Comparison of ENCODE assay signal across 1 cellular context in genomic region chr2:170973492-170974303, GRCh38.
TF ChIP-seq lines count a peak whose summit lies in the region.

No MANE protein-coding gene starts in this region.

TF ChIP-seq in HepG2, 621 proteins besides CTCF, POLR2A, EP300 and RAD21 (continued from another document and continues in another):
- no peak for TF ChIP-seq TRIM22 (IDR thresholded peaks at IDR 0.05)
- TF ChIP-seq TOPORS (CRISPR knock-in tag; IDR thresholded peaks at IDR 0.05), result no peak
- TF ChIP-seq EHMT2 (IDR thresholded peaks at IDR 0.05; ENCODE audit: borderline replicate concordance, low read depth, low read length), result no peak
- no peak; the same call in none of the 2 replicates for TF ChIP-seq ZNF556 (CRISPR knock-in tag; IDR thresholded peaks at IDR 0.05; ENCODE audit: borderline replicate concordance)
- peak; percentile 37; the same call in 1 of the 2 replicates for TF ChIP-seq ZNF317 (CRISPR knock-in tag; IDR thresholded peaks at IDR 0.05)
- no peak for TF ChIP-seq ZNF383 (CRISPR knock-in tag; IDR thresholded peaks at IDR 0.05; ENCODE audit: borderline replicate concordance)
- TF ChIP-seq, protein P1, sequence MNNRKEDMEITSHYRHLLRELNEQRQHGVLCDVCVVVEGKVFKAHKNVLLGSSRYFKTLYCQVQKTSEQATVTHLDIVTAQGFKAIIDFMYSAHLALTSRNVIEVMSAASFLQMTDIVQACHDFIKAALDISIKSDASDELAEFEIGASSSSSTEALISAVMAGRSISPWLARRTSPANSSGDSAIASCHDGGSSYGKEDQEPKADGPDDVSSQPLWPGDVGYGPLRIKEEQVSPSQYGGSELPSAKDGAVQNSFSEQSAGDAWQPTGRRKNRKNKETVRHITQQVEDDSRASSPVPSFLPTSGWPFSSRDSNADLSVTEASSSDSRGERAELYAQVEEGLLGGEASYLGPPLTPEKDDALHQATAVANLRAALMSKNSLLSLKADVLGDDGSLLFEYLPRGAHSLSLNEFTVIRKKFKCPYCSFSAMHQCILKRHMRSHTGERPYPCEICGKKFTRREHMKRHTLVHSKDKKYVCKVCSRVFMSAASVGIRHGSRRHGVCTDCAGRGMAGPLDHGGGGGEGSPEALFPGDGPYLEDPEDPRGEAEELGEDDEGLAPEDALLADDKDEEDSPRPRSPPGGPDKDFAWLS (CRISPR knock-in tag; IDR thresholded peaks at IDR 0.05; ENCODE audit: borderline replicate concordance), result no peak
- TF ChIP-seq SIN3A (IDR thresholded peaks at IDR 0.05; ENCODE audit: borderline replicate concordance, low read depth, low read length), result peak; percentile 75; the same call in 1 of the 2 replicates
- TF ChIP-seq RBM39 (IDR thresholded peaks at IDR 0.05; ENCODE audit: low read depth, low read length, poor library complexity, severe bottlenecking), result peak; percentile 85
- no peak for TF ChIP-seq ZFP36 (IDR thresholded peaks at IDR 0.05; ENCODE audit: borderline replicate concordance, low read depth, low read length, partially characterized antibody)
- peak; percentile 42; the same call in 1 of the 2 replicates for TF ChIP-seq ELF3 (CRISPR knock-in tag; IDR thresholded peaks at IDR 0.05)
- no peak for TF ChIP-seq HNRNPH1 (optimal IDR thresholded peaks at IDR 0.05; ENCODE audit: low read depth, low read length)
- no peak; the same call in 1 of the 2 replicates for TF ChIP-seq MEIS2 (CRISPR knock-in tag; IDR thresholded peaks at IDR 0.05)
- TF ChIP-seq CERS6 (CRISPR knock-in tag; IDR thresholded peaks at IDR 0.05), result no peak
- TF ChIP-seq ZBTB37 (CRISPR knock-in tag; IDR thresholded peaks at IDR 0.05), result no peak
- TF ChIP-seq ZNF788 (CRISPR knock-in tag; IDR thresholded peaks at IDR 0.05; ENCODE audit: borderline replicate concordance), result peak; percentile 60
- TF ChIP-seq RORA (CRISPR knock-in tag; IDR thresholded peaks at IDR 0.05), result 0 out of 2 replicates have a peak, but pooled peaks have one; percentile 45
- TF ChIP-seq FOXC1 (CRISPR knock-in tag; IDR thresholded peaks at IDR 0.05; ENCODE audit: borderline replicate concordance), result no peak; the same call in 1 of the 2 replicates
- TF ChIP-seq ZNF564 (CRISPR knock-in tag; IDR thresholded peaks at IDR 0.05), result no peak; the same call in 1 of the 2 replicates
- peak; percentile 61 for TF ChIP-seq SKIL (CRISPR knock-in tag; IDR thresholded peaks at IDR 0.05; ENCODE audit: borderline replicate concordance)
- peak; percentile 31; the same call in 1 of the 2 replicates for TF ChIP-seq FLYWCH1 (CRISPR knock-in tag; IDR thresholded peaks at IDR 0.05)
- TF ChIP-seq, protein P2, sequence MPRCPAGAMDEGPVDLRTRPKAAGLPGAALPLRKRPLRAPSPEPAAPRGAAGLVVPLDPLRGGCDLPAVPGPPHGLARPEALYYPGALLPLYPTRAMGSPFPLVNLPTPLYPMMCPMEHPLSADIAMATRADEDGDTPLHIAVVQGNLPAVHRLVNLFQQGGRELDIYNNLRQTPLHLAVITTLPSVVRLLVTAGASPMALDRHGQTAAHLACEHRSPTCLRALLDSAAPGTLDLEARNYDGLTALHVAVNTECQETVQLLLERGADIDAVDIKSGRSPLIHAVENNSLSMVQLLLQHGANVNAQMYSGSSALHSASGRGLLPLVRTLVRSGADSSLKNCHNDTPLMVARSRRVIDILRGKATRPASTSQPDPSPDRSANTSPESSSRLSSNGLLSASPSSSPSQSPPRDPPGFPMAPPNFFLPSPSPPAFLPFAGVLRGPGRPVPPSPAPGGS (CRISPR knock-in tag; IDR thresholded peaks at IDR 0.05), result peak; percentile 63; the same call in 1 of the 2 replicates
- TF ChIP-seq NFRKB (IDR thresholded peaks at IDR 0.05), result no peak
- TF ChIP-seq, protein P3, sequence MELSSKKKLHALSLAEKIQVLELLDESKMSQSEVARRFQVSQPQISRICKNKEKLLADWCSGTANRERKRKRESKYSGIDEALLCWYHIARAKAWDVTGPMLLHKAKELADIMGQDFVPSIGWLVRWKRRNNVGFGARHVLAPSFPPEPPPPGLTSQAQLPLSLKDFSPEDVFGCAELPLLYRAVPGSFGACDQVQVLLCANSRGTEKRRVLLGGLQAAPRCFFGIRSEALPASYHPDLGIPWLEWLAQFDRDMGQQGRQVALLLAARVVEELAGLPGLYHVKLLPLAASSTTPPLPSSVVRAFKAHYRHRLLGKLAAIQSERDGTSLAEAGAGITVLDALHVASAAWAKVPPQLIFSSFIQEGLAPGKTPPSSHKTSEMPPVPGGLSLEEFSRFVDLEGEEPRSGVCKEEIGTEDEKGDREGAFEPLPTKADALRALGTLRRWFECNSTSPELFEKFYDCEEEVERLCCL (CRISPR knock-in tag; IDR thresholded peaks at IDR 0.05; ENCODE audit: borderline replicate concordance), result 0 out of 2 replicates have a peak, but pooled peaks have one; percentile 23
- no peak for TF ChIP-seq KDM1A (CRISPR knock-in tag; IDR thresholded peaks at IDR 0.05)
- TF ChIP-seq ZBTB20 (CRISPR knock-in tag; IDR thresholded peaks at IDR 0.05; ENCODE audit: borderline replicate concordance, low read depth), result no peak; the same call in 1 of the 2 replicates
- peak; percentile 64 for TF ChIP-seq TAF15 (IDR thresholded peaks at IDR 0.05; ENCODE audit: low read depth, low read length, poor library complexity, severe bottlenecking)
- peak; percentile 72 for TF ChIP-seq ZNF574 (CRISPR knock-in tag; IDR thresholded peaks at IDR 0.05)
- TF ChIP-seq NONO (IDR thresholded peaks at IDR 0.05), result no peak
- TF ChIP-seq NONO (CRISPR knock-in tag; conservative IDR thresholded peaks at IDR 0.05), result peak; percentile 77
- peak; percentile 74; the same call in 1 of the 2 replicates for TF ChIP-seq ZNF768 (CRISPR knock-in tag; IDR thresholded peaks at IDR 0.05)
- no peak for TF ChIP-seq CSRNP2 (CRISPR knock-in tag; conservative IDR thresholded peaks at IDR 0.05; ENCODE audit: low read depth)
- TF ChIP-seq HIVEP1 (CRISPR knock-in tag; IDR thresholded peaks at IDR 0.05), result peak; percentile 38; the same call in 1 of the 2 replicates
- no peak for TF ChIP-seq STAT5B (CRISPR knock-in tag; IDR thresholded peaks at IDR 0.05)
- 0 out of 2 replicates have a peak, but pooled peaks have one; percentile 1 for TF ChIP-seq NFE2L2 (IDR thresholded peaks at IDR 0.05; ENCODE audit: low read length)
- no peak; the same call in 1 of the 2 replicates for TF ChIP-seq ZNF547 (CRISPR knock-in tag; IDR thresholded peaks at IDR 0.05)
- TF ChIP-seq KDM2A (CRISPR knock-in tag; IDR thresholded peaks at IDR 0.05; ENCODE audit: borderline replicate concordance, low read depth), result peak; percentile 93
- TF ChIP-seq ZNF441 (CRISPR knock-in tag; IDR thresholded peaks at IDR 0.05; ENCODE audit: borderline replicate concordance), result peak; percentile 48; the same call in 1 of the 2 replicates
- TF ChIP-seq, protein P4, sequence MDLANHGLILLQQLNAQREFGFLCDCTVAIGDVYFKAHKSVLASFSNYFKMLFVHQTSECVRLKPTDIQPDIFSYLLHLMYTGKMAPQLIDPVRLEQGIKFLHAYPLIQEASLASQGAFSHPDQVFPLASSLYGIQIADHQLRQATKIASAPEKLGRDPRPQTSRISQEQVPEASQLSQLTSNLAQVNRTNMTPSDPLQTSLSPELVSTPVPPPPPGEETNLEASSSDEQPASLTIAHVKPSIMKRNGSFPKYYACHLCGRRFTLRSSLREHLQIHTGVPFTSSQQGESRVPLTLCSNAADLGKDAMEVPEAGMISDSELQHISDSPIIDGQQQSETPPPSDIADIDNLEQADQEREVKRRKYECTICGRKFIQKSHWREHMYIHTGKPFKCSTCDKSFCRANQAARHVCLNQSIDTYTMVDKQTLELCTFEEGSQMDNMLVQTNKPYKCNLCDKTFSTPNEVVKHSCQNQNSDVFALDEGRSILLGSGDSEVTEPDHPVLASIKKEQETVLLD (CRISPR knock-in tag; IDR thresholded peaks at IDR 0.05; ENCODE audit: low read depth), result 0 out of 2 replicates have a peak, but pooled peaks have one; percentile 59
- TF ChIP-seq ZNF18 (CRISPR knock-in tag; IDR thresholded peaks at IDR 0.05; ENCODE audit: insufficient replicate concordance), result peak; percentile 72
